ENCODE assay signal across 2 cellular contexts in the genomic region with DNA sequence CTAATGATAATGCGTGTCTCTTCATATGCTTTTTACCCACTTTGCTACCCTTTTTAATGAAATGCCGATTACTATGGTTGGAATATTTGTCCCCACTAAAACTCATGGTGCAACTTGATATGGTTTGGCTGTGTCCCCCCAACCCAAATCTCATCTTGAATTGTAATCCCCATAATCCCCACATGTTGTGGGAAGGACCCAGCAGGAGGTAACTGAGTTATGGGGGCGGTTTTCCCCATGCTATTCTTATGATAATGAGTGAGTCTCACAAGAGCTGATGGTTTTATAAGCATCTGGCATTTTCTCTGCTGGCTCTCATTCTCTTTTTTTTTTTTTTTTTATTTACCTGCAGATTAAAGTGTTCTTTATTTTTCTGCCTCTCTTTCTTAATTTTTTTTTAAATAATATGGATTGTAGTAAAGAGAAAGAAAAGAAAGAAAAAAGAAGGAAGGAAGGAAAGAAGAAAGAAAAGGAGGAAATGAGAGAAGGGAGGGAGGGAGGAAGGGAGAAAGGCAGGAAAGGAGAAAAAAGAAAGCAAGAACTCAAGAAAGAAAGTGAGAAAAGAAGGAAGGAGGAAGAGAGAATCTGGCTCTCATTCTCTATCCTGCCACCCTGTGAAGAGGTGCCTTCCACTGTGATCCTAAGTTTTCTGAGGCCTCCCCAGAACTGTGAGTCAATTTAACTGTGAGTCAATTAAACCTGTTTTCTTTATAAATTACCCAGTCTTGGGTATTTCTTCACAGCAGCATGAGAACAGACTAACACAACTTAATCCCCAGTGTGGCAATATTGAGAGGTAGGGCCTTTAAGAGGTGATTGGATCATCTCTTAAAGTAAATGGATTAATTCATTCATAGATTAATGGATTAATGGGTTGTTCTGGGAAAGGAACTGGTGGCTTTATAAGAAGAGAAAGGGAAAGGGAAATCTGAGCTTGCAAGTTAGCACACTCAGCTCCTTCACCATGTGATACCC. TPM values are rescaled to one million over a fixed set of nuclear protein-coding genes. Genes with fewer than 3 reads are reported as not detected.
"Had no signal": no experiment of that assay in that cellular context is flagged by ENCODE, and none has a peak within 500 bp of the region (broad histone marks: within the 10 kb centered on the region; RNA-seq: fewer than 3 reads in every experiment).

No MANE protein-coding gene starts in this region.

RNA-seq across cellular contexts. Expression of a gene that starts 50.6 kb away (rescaled TPM):
- total RNA-seq: T-helper 17 cell had no signal

RNA-seq across cellular contexts. Expression of a gene that starts 57.1 kb away (rescaled TPM):
- total RNA-seq: natural killer cell treated with Interleukin-12 subunit alpha and Interleukin-12 subunit beta and Interleukin-15 and Interleukin-18, amount 100 ng/mL, for 72 hours had no signal
